11 cellular contexts compared by ENCODE assay signal in the genomic region with DNA sequence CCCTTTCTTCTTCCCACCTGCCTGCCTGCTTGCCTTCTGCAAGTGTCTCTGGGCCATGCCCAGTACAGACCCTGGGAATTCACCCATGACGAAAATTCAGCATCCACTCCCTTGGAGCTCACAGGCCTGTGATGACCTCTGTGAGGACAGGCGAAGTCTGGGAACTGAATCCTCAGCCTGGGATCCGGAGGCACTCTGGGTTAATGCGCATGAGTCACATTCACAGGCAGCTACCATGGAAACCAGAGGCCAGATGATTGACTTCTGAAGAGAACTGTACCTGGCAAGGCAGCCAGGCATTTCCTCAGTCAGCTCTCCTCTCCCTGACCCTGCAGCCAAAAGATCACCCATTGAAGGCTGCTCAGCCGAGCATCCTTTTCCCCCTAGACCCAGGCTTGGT. TPM values are rescaled to one million over a fixed set of nuclear protein-coding genes. Genes with fewer than 3 reads are reported as not detected.
DNase-seq lines count a peak whose midpoint lies in the region; ATAC-seq and TF ChIP-seq lines count a peak whose summit lies in the region.
"Had no signal": no experiment of that assay in that cellular context is flagged by ENCODE, and none has a peak within 500 bp of the region (broad histone marks: within the 10 kb centered on the region; RNA-seq: fewer than 3 reads in every experiment).

No MANE protein-coding gene starts in this region.

- DNase-seq in H7 (peak; percentile 58), SK-N-DZ (ENCODE audit: low spot score) (peak; percentile 41), fibroblast of the aortic adventitia (ENCODE audit: low read depth) (peak; percentile 40), retina (peak; percentile 16), NCI-H1105 (lab: John Stamatoyannopoulos, UW) (no peak), HuH-7.5 (ENCODE audit: low spot score) (no peak), left lung (no peak), NCI-H2029 treated with DMSO at 0.1 percent for 48 hours (lab: John Stamatoyannopoulos, UW) (no peak)
- DNase-seq: activated CD8-positive, alpha-beta memory T cell treated with anti-CD3 and anti-CD28 coated beads, Interleukin-2, amount 50 U/mL, for 48 hours; NCI-H524 treated with DMSO at 0.1 percent for 48 hours; stimulated activated CD4-positive, alpha-beta T cell treated with anti-CD3 and anti-CD28 coated beads, Interleukin-1b, Interleukin-23, amount 100 ng/mL, for 48 hours had no signal

- H3K27ac ChIP-seq in left lung = no peak overlapping the region

- ATAC-seq in left lung = no peak

- H3K9me3 ChIP-seq in left lung = no peaks in the 10 kb centered on the region

- H3K27me3 ChIP-seq in H7 (ENCODE audit: control insufficient read depth, insufficient read depth, low read length) (no peaks in the 10 kb centered on the region), left lung (no peaks in the 10 kb centered on the region)

- intact Hi-C loops in left lung (cut with DNase I) = no loop called here

- H3K36me3 ChIP-seq in H7 (replicated peaks; ENCODE audit: control insufficient read depth, insufficient read depth, low read length) = no peaks in the 10 kb centered on the region; the same call in none of the 2 replicates
- H3K36me3 ChIP-seq in left lung = peaks cover 0 to 96% of the 10 kb centered on the region in 2 donors

- TF ChIP-seq CTCF in fibroblast of the aortic adventitia (IDR thresholded peaks at IDR 0.05; ENCODE audit: insufficient read depth, low read length) = no peak
- no peak for TF ChIP-seq CTCF in left lung (IDR thresholded peaks at IDR 0.05)

- H3K4me1 ChIP-seq in left lung = peaks cover 0 to 21% of the 10 kb centered on the region in 2 donors

- no peak overlapping the region for H3K4me3 ChIP-seq in H7 (ENCODE audit: insufficient read depth, low read depth, low read length)
- H3K4me3 ChIP-seq in fibroblast of the aortic adventitia (ENCODE audit: low read depth, low read length) = no peak overlapping the region
- H3K4me3 ChIP-seq in left lung = no peak overlapping the region

RNA-seq across cellular contexts. Expression of gene SLC9A8, which starts 41.0 kb away (rescaled TPM):
- 6.4 and 6.7 TPM in 2 replicates for total RNA-seq in H7 (2014; rRNA removed; shearing (Covaris generic))
- 6.4 and 7.0 TPM in 2 replicates for polyA plus RNA-seq in SK-N-DZ (2014; cell fraction: cytosol; rRNA removed)
- polyA plus RNA-seq in SK-N-DZ (2014; cell fraction: nucleus; rRNA removed) = 14.4 and 19.5 TPM in 2 replicates
- 2.9 and 10.5 TPM in 2 replicates for total RNA-seq in fibroblast of the aortic adventitia (ENCODE audit: low replicate concordance)
- 10 to 100 TPM in 1 of 2 donors, 1 to 10 TPM in 1; 8.4 to 16.7 TPM for total RNA-seq in left lung

Comparison
In these comparisons a context has a peak if more than half of its experiments do, and no peak if none do; other contexts are left out.
1. DNase-seq: peak in H7 (single experiment), SK-N-DZ (single experiment), fibroblast of the aortic adventitia (single experiment) and retina (single experiment); none in NCI-H1105 (single experiment), HuH-7.5 (single experiment), left lung (0 of 2) and NCI-H2029 treated with DMSO at 0.1 percent for 48 hours (single experiment).